Comparison of ENCODE assay signal across 19 cellular contexts in genomic region chr19:17347877-17348276, GRCh38. TPM values are rescaled to one million over a fixed set of nuclear protein-coding genes. Genes with fewer than 3 reads are reported as not detected.
DNase-seq lines count a peak whose midpoint lies in the region; ATAC-seq, FAIRE-seq and TF ChIP-seq lines count a peak whose summit lies in the region.
"Had no signal": no experiment of that assay in that cellular context is flagged by ENCODE, and none has a peak within 500 bp of the region (broad histone marks: within the 10 kb centered on the region; RNA-seq: fewer than 3 reads in every experiment).

No MANE protein-coding gene starts in this region.

- H3K4me2 ChIP-seq in endothelial cell of umbilical vein (ENCODE audit: insufficient read depth, low read length): no peak overlapping the region
- no peak overlapping the region for H3K4me2 ChIP-seq in osteoblast (ENCODE audit: insufficient read depth, low read length)

- no peak for FAIRE-seq in endothelial cell of umbilical vein (lab: Jason Lieb, UNC)
- FAIRE-seq: GM12892, HTR-8/SVneo had no signal

- no peaks in the 10 kb centered on the region for H3K9me3 Mint-ChIP-seq in activated T-cell treated with anti-CD3 and anti-CD28 coated beads, Interleukin-2, amount 50 U/mL, for 24 hours
- no peaks in the 10 kb centered on the region for H3K9me3 Mint-ChIP-seq in activated CD4-positive, alpha-beta T cell treated with anti-CD3 and anti-CD28 coated beads for 36 hours (ENCODE audit: low read depth)
- H3K9me3 Mint-ChIP-seq: activated CD8-positive, alpha-beta T cell treated with anti-CD3 and anti-CD28 coated beads for 36 hours; activated naive CD8-positive, alpha-beta T cell treated with anti-CD3 and anti-CD28 coated beads, Interleukin-2, amount 50 U/mL, for 24 hours; natural killer cell had no signal

- H3K27me3 Mint-ChIP-seq in activated T-cell treated with anti-CD3 and anti-CD28 coated beads, Interleukin-2, amount 50 U/mL, for 24 hours: peaks cover 37% of the 10 kb centered on the region
- H3K27me3 Mint-ChIP-seq in activated CD4-positive, alpha-beta T cell treated with anti-CD3 and anti-CD28 coated beads for 36 hours: peaks cover 19% of the 10 kb centered on the region

- dilution Hi-C loops in endothelial cell of umbilical vein (cut with MboI; ENCODE audit: extremely low pct_ligation_motif_present, low sequenced_read_pairs): no loop called here

- no TSS peak for BruUV-seq in endothelial cell of umbilical vein (replicated peaks; lab: Mats Ljungman, UMichigan)

- no peak overlapping the region for H3K4me3 Mint-ChIP-seq in activated T-cell treated with anti-CD3 and anti-CD28 coated beads, Interleukin-2, amount 50 U/mL, for 24 hours
- H3K4me3 Mint-ChIP-seq in activated CD4-positive, alpha-beta T cell treated with anti-CD3 and anti-CD28 coated beads for 36 hours: no peak overlapping the region
- H3K4me3 Mint-ChIP-seq: activated CD8-positive, alpha-beta T cell treated with anti-CD3 and anti-CD28 coated beads for 36 hours; activated naive CD8-positive, alpha-beta T cell treated with anti-CD3 and anti-CD28 coated beads, Interleukin-2, amount 50 U/mL, for 24 hours; B cell; natural killer cell had no signal

- peaks cover 5 to 32% of the 10 kb centered on the region in 2 donors for H3K4me1 ChIP-seq in ascending aorta
- H3K4me1 ChIP-seq in endothelial cell of umbilical vein (ENCODE audit: control insufficient read depth, extremely low read depth, insufficient read depth, low read length): peaks cover 32% of the 10 kb centered on the region
- H3K4me1 ChIP-seq in osteoblast (ENCODE audit: insufficient read depth, low read length): peaks cover 10% of the 10 kb centered on the region
- peaks cover 0 to 34% (median 3%) of the 10 kb centered on the region in 4 donors for H3K4me1 ChIP-seq in tibial nerve

- H3K9me3 ChIP-seq in ascending aorta: no peaks in the 10 kb centered on the region
- no peaks in the 10 kb centered on the region for H3K9me3 ChIP-seq in endothelial cell of umbilical vein (replicated peaks; ENCODE audit: control insufficient read depth, insufficient read depth, low read length)
- H3K9me3 ChIP-seq in osteoblast (ENCODE audit: low read depth, low read length): no peaks in the 10 kb centered on the region
- H3K9me3 ChIP-seq in tibial nerve: no peaks in the 10 kb centered on the region

- H3K4me1 Mint-ChIP-seq in activated T-cell treated with anti-CD3 and anti-CD28 coated beads, Interleukin-2, amount 50 U/mL, for 24 hours (ENCODE audit: low read depth): peaks cover 10% of the 10 kb centered on the region
- H3K4me1 Mint-ChIP-seq in activated CD4-positive, alpha-beta T cell treated with anti-CD3 and anti-CD28 coated beads for 36 hours: peaks cover 8% of the 10 kb centered on the region

- POLR2A ChIA-PET in endothelial cell of umbilical vein (lab: Charles Lee): no interaction called here
- POLR2A ChIA-PET in activated CD4-positive, alpha-beta T cell treated with anti-CD3 and anti-CD28 coated beads for 36 hours (lab: Charles Lee): no interaction called here

- no peak for DNase-seq in ascending aorta (ENCODE audit: low spot score in 2 of 2)
- DNase-seq in endothelial cell of umbilical vein (ENCODE audit: low read depth, low spot score): no peak
- peak; percentile 35 for DNase-seq in osteoblast (ENCODE audit: insufficient read length, low spot score, missing footprints)
- no peak for DNase-seq in tibial nerve (ENCODE audit: low spot score in 2 of 2)
- DNase-seq in activated T-cell treated with anti-CD3 and anti-CD28 coated beads, Interleukin-2, amount 50 U/mL, for 24 hours: no peak
- DNase-seq in activated CD4-positive, alpha-beta T cell treated with anti-CD3 and anti-CD28 coated beads for 36 hours: no peak
- DNase-seq in KBM-7: no peak
- DNase-seq: activated CD8-positive, alpha-beta T cell treated with anti-CD3 and anti-CD28 coated beads for 36 hours; activated naive CD8-positive, alpha-beta T cell treated with anti-CD3 and anti-CD28 coated beads, Interleukin-2, amount 50 U/mL, for 24 hours; central memory CD4-positive, alpha-beta T cell; DMS 273 treated with DMSO at 0.1 percent for 48 hours; foreskin fibroblast; GF-D8; natural killer cell; NCI-H226 had no signal

- 59 to 73% methylated on average over 2 of the region's 2 CpGs for WGBS in tibial nerve, 2 donors

- in situ Hi-C loops in KBM-7 (cut with MboI; ENCODE audit: low pct_unique_long_range_greater_than_20kb, low sequenced_read_pairs): no loop called here

- H4K20me1 ChIP-seq in endothelial cell of umbilical vein (replicated peaks; ENCODE audit: control insufficient read depth, extremely low read depth, insufficient read depth, low read length) (no peaks in the 10 kb centered on the region), osteoblast (ENCODE audit: insufficient read depth, low read length) (no peaks in the 10 kb centered on the region)

- H2AFZ ChIP-seq in endothelial cell of umbilical vein (ENCODE audit: low read depth, low read length) (no peak overlapping the region), osteoblast (ENCODE audit: low read length) (no peak overlapping the region)

- H3K9me1 ChIP-seq in endothelial cell of umbilical vein (replicated peaks; ENCODE audit: control insufficient read depth, extremely low read depth, insufficient read depth, low read length): no peaks in the 10 kb centered on the region

- H3K79me2 ChIP-seq in endothelial cell of umbilical vein (ENCODE audit: control insufficient read depth, insufficient read depth, low read length) (no peaks in the 10 kb centered on the region), osteoblast (ENCODE audit: insufficient read depth, low read length) (no peaks in the 10 kb centered on the region)

- H3K36me3 Mint-ChIP-seq in activated T-cell treated with anti-CD3 and anti-CD28 coated beads, Interleukin-2, amount 50 U/mL, for 24 hours (ENCODE audit: low read depth): peaks cover 6% of the 10 kb centered on the region
- peaks cover 4% of the 10 kb centered on the region for H3K36me3 Mint-ChIP-seq in activated CD4-positive, alpha-beta T cell treated with anti-CD3 and anti-CD28 coated beads for 36 hours (ENCODE audit: low read depth)
- H3K36me3 Mint-ChIP-seq: natural killer cell had no signal

- intact Hi-C loops in ascending aorta (cut with DNase I) (loop anchor here (2.0 kb wide), 1 partner anchor 121 kb away; no protein-coding TSS in a partner anchor), endothelial cell of umbilical vein (cut with micrococcal nuclease) (loop anchor here (2.0 kb wide), 1 partner anchor 55 kb away; no protein-coding TSS in a partner anchor)
- intact Hi-C loops in activated CD4-positive, alpha-beta T cell treated with anti-CD3 and anti-CD28 coated beads for 36 hours (cut with DNase I, micrococcal nuclease): no loop called here

- no peak overlapping the region for H3K27ac Mint-ChIP-seq in activated T-cell treated with anti-CD3 and anti-CD28 coated beads, Interleukin-2, amount 50 U/mL, for 24 hours
- H3K27ac Mint-ChIP-seq in activated CD4-positive, alpha-beta T cell treated with anti-CD3 and anti-CD28 coated beads for 36 hours: no peak overlapping the region
- H3K27ac Mint-ChIP-seq: activated CD8-positive, alpha-beta T cell treated with anti-CD3 and anti-CD28 coated beads for 36 hours; activated naive CD8-positive, alpha-beta T cell treated with anti-CD3 and anti-CD28 coated beads, Interleukin-2, amount 50 U/mL, for 24 hours; B cell; natural killer cell had no signal

- peaks cover 0 to 3% of the 10 kb centered on the region in 2 donors for H3K36me3 ChIP-seq in ascending aorta
- H3K36me3 ChIP-seq in endothelial cell of umbilical vein (ENCODE audit: control insufficient read depth in 2 of 2, extremely low read depth in 1 of 2, insufficient read depth in 2 of 2, low read length in 2 of 2): no peaks in the 10 kb centered on the region
- no peaks in the 10 kb centered on the region for H3K36me3 ChIP-seq in osteoblast (ENCODE audit: insufficient read depth, low read length)
- peaks cover 0 to 9% (median 0%) of the 10 kb centered on the region in 3 donors for H3K36me3 ChIP-seq in tibial nerve

- no peak overlapping the region for H3K4me3 ChIP-seq in ascending aorta
- H3K4me3 ChIP-seq in endothelial cell of umbilical vein (replicated peaks in 1 of 3; ENCODE audit: insufficient read depth in 1 of 3, low read depth in 1 of 3, low read length in 3 of 3): no peak overlapping the region
- no peak overlapping the region for H3K4me3 ChIP-seq in osteoblast (ENCODE audit: insufficient read depth, low read length)
- H3K4me3 ChIP-seq in tibial nerve: no peak overlapping the region

- TF ChIP-seq EP300 in tibial nerve (IDR thresholded peaks at IDR 0.05): no peak

- TF ChIP-seq CTCF in ascending aorta (IDR thresholded peaks at IDR 0.05) (no peak), endothelial cell of umbilical vein (IDR thresholded peaks at IDR 0.05; ENCODE audit: extremely low read depth in 1 of 2, insufficient read depth in 1 of 2, low read depth in 1 of 2, low read length in 2 of 2) (no peak), osteoblast (IDR thresholded peaks at IDR 0.05; ENCODE audit: extremely low read depth, low read depth, low read length) (no peak), tibial nerve (IDR thresholded peaks at IDR 0.05) (no peak)

- CTCF ChIA-PET in endothelial cell of umbilical vein (lab: Charles Lee): interaction anchor here (0.7 to 7.0 kb wide), 9 partner anchors 28 to 118 kb away, joined by 3 to 180 read pairs (median 3); partner anchors contain the start of genes BST2 and PLVAP
- CTCF ChIA-PET in activated CD4-positive, alpha-beta T cell treated with anti-CD3 and anti-CD28 coated beads for 36 hours (lab: Charles Lee): interaction anchor here (1.1 to 1.2 kb wide), 3 partner anchors 10 to 41 kb away, joined by 3 to 5 read pairs (median 3); no protein-coding TSS in a partner anchor

- TF ChIP-seq POLR2A in endothelial cell of umbilical vein (IDR thresholded peaks at IDR 0.05; ENCODE audit: low read depth, low read length) (no peak), tibial nerve (IDR thresholded peaks at IDR 0.05) (no peak)

- H3K9ac ChIP-seq in endothelial cell of umbilical vein (replicated peaks; ENCODE audit: extremely low read depth, insufficient read depth, low read length): peak overlapping the region; percentile 6

- H3K27ac ChIP-seq in ascending aorta: peak overlapping the region; percentile 87 to 90
- peak overlapping the region; percentile 53 for H3K27ac ChIP-seq in endothelial cell of umbilical vein (ENCODE audit: insufficient read depth, low read depth, low read length)
- no peak overlapping the region for H3K27ac ChIP-seq in osteoblast (ENCODE audit: low read depth, low read length)
- peak overlapping the region in 3 of 4 donors; percentile 20 to 78 (median 69) for H3K27ac ChIP-seq in tibial nerve
- H3K27ac ChIP-seq: VCaP had no signal

- ATAC-seq in activated CD4-positive, alpha-beta T cell treated with anti-CD3 and anti-CD28 coated beads for 36 hours: no peak
- ATAC-seq: activated CD8-positive, alpha-beta T cell treated with anti-CD3 and anti-CD28 coated beads for 36 hours; activated naive CD8-positive, alpha-beta T cell treated with anti-CD3 and anti-CD28 coated beads, Interleukin-2, amount 50 U/mL, for 24 hours; natural killer cell had no signal

- no peaks in the 10 kb centered on the region for H3K27me3 ChIP-seq in ascending aorta
- H3K27me3 ChIP-seq in endothelial cell of umbilical vein (ENCODE audit: control insufficient read depth in 2 of 2, insufficient read depth in 2 of 2, low read length in 2 of 2): no peaks in the 10 kb centered on the region
- peaks cover 6% of the 10 kb centered on the region for H3K27me3 ChIP-seq in osteoblast (ENCODE audit: insufficient read depth, low read length)
- H3K27me3 ChIP-seq in tibial nerve: peaks cover 0 to 17% of the 10 kb centered on the region in 2 donors

RNA-seq across cellular contexts. Expression of gene GTPBP3, which starts 10.5 kb away (rescaled TPM):
- total RNA-seq in ascending aorta: 256 TPM
- 28.1 and 34.7 TPM in 2 replicates for total RNA-seq in endothelial cell of umbilical vein
- 12.7 and 15.4 TPM in 2 replicates for polyA plus RNA-seq in endothelial cell of umbilical vein
- 8.9 and 10.7 TPM in 2 replicates for polyA plus RNA-seq in endothelial cell of umbilical vein (2011; cell fraction: cytosol; rRNA removed)
- polyA plus RNA-seq in endothelial cell of umbilical vein (2011; cell fraction: nucleus; rRNA removed): 36.9 and 38.8 TPM in 2 replicates
- polyA plus RNA-seq in endothelial cell of umbilical vein (2012): 11.6 and 12.1 TPM in 2 replicates
- 6.9 and 7.3 TPM in 2 replicates for polyA minus RNA-seq in endothelial cell of umbilical vein
- 40.6 TPM for polyA minus RNA-seq in endothelial cell of umbilical vein (2011; cell fraction: cytosol; rRNA and poly(A)+ RNA removed)
- polyA minus RNA-seq in endothelial cell of umbilical vein (2011; cell fraction: nucleus; rRNA and poly(A)+ RNA removed): 10.6 and 18.5 TPM in 2 replicates
- 10.9 and 14.7 TPM in 2 replicates for total RNA-seq in osteoblast
- 10 to 100 TPM; 15.9 to 59.4 (median 28.8) TPM for total RNA-seq in tibial nerve
- 10 to 100 TPM; 37.3 to 39.8 TPM for total RNA-seq in activated CD4-positive, alpha-beta T cell treated with anti-CD3 and anti-CD28 coated beads for 36 hours

RNA-seq across cellular contexts. Expression of gene ANO8, which starts 13.2 kb away (rescaled TPM):
- total RNA-seq in ascending aorta (34.8 TPM), endothelial cell of umbilical vein (6.8 and 7.5 TPM in 2 replicates), osteoblast (5.1 and 7.4 TPM in 2 replicates), tibial nerve (10 to 100 TPM; 10.7 to 23.1 (median 13.3) TPM)
- 3.5 and 3.8 TPM in 2 replicates for polyA plus RNA-seq in endothelial cell of umbilical vein
- polyA plus RNA-seq in endothelial cell of umbilical vein (2011; cell fraction: cytosol; rRNA removed): 1.5 and 2.2 TPM in 2 replicates
- 17.0 and 22.7 TPM in 2 replicates for polyA plus RNA-seq in endothelial cell of umbilical vein (2011; cell fraction: nucleus; rRNA removed)
- polyA plus RNA-seq in endothelial cell of umbilical vein (2012): 2.9 and 5.6 TPM in 2 replicates
- polyA minus RNA-seq in endothelial cell of umbilical vein: 3.8 and 5.0 TPM in 2 replicates
- polyA minus RNA-seq in endothelial cell of umbilical vein (2011; cell fraction: cytosol; rRNA and poly(A)+ RNA removed): 4.6 TPM
- polyA minus RNA-seq in endothelial cell of umbilical vein (2011; cell fraction: nucleus; rRNA and poly(A)+ RNA removed): 6.3 and 7.8 TPM in 2 replicates
- 1 to 10 TPM; 4.2 to 4.8 TPM for total RNA-seq in activated CD4-positive, alpha-beta T cell treated with anti-CD3 and anti-CD28 coated beads for 36 hours

RNA-seq across cellular contexts. Expression of gene PLVAP, which starts 29.3 kb away (rescaled TPM):
- total RNA-seq in ascending aorta: 378 TPM
- total RNA-seq in endothelial cell of umbilical vein: 5.7 and 11.1 TPM in 2 replicates
- 16.9 and 19.9 TPM in 2 replicates for polyA plus RNA-seq in endothelial cell of umbilical vein
- 9.7 and 12.9 TPM in 2 replicates for polyA plus RNA-seq in endothelial cell of umbilical vein (2011; cell fraction: cytosol; rRNA removed)
- polyA plus RNA-seq in endothelial cell of umbilical vein (2011; cell fraction: nucleus; rRNA removed): 5.5 and 6.7 TPM in 2 replicates
- polyA plus RNA-seq in endothelial cell of umbilical vein (2012): 1.5 and 1.6 TPM in 2 replicates
- polyA minus RNA-seq in endothelial cell of umbilical vein: 10.7 and 12.5 TPM in 2 replicates
- polyA minus RNA-seq in endothelial cell of umbilical vein (2011; cell fraction: cytosol; rRNA and poly(A)+ RNA removed): not detected
- 3.4 and 6.1 TPM in 2 replicates for polyA minus RNA-seq in endothelial cell of umbilical vein (2011; cell fraction: nucleus; rRNA and poly(A)+ RNA removed)
- total RNA-seq in osteoblast: not detected in 2 replicates
- total RNA-seq in tibial nerve: 100 to 1,000 TPM in 1 of 4 donors, 10 to 100 TPM in 3; 21.8 to 142 (median 78.8) TPM
- total RNA-seq in activated CD4-positive, alpha-beta T cell treated with anti-CD3 and anti-CD28 coated beads for 36 hours: not detected
- total RNA-seq: activated CD8-positive, alpha-beta T cell treated with anti-CD3 and anti-CD28 coated beads for 36 hours; B cell had no signal

RNA-seq across cellular contexts. Expression of gene DDA1, which starts 38.5 kb away (rescaled TPM):
- total RNA-seq in ascending aorta: 15.8 TPM
- total RNA-seq in endothelial cell of umbilical vein: 64.7 and 81.1 TPM in 2 replicates
- 52.9 and 60.5 TPM in 2 replicates for polyA plus RNA-seq in endothelial cell of umbilical vein
- polyA plus RNA-seq in endothelial cell of umbilical vein (2011; cell fraction: cytosol; rRNA removed): 66.6 and 82.4 TPM in 2 replicates
- 37.3 and 47.4 TPM in 2 replicates for polyA plus RNA-seq in endothelial cell of umbilical vein (2011; cell fraction: nucleus; rRNA removed)
- polyA plus RNA-seq in endothelial cell of umbilical vein (2012): 86.1 and 109 TPM in 2 replicates
- polyA minus RNA-seq in endothelial cell of umbilical vein: 20.5 and 28.8 TPM in 2 replicates
- polyA minus RNA-seq in endothelial cell of umbilical vein (2011; cell fraction: cytosol; rRNA and poly(A)+ RNA removed): 9.4 TPM
- 7.0 and 8.0 TPM in 2 replicates for polyA minus RNA-seq in endothelial cell of umbilical vein (2011; cell fraction: nucleus; rRNA and poly(A)+ RNA removed)
- total RNA-seq in osteoblast: 8.5 and 11.6 TPM in 2 replicates
- total RNA-seq in tibial nerve: 10 to 100 TPM in 1 of 4 donors, 1 to 10 TPM in 3; 5.7 to 14.7 (median 7.8) TPM
- total RNA-seq in activated CD4-positive, alpha-beta T cell treated with anti-CD3 and anti-CD28 coated beads for 36 hours: 10 to 100 TPM; 26.2 to 39.6 TPM

RNA-seq across cellular contexts. Expression of gene MRPL34, which starts 42.2 kb away (rescaled TPM):
- total RNA-seq in ascending aorta (98.9 TPM), endothelial cell of umbilical vein (55.7 and 61.6 TPM in 2 replicates), osteoblast (21.8 and 40.5 TPM in 2 replicates), tibial nerve (100 to 1,000 TPM; 143 to 187 (median 175) TPM)
- 45.5 and 50.1 TPM in 2 replicates for polyA plus RNA-seq in endothelial cell of umbilical vein
- polyA plus RNA-seq in endothelial cell of umbilical vein (2011; cell fraction: cytosol; rRNA removed): 33.3 and 35.2 TPM in 2 replicates
- polyA plus RNA-seq in endothelial cell of umbilical vein (2011; cell fraction: nucleus; rRNA removed): 16.4 and 17.3 TPM in 2 replicates
- 50.1 and 66.2 TPM in 2 replicates for polyA plus RNA-seq in endothelial cell of umbilical vein (2012)
- 16.6 and 19.2 TPM in 2 replicates for polyA minus RNA-seq in endothelial cell of umbilical vein
- 71.4 TPM for polyA minus RNA-seq in endothelial cell of umbilical vein (2011; cell fraction: cytosol; rRNA and poly(A)+ RNA removed)
- 4.9 and 5.1 TPM in 2 replicates for polyA minus RNA-seq in endothelial cell of umbilical vein (2011; cell fraction: nucleus; rRNA and poly(A)+ RNA removed)
- 10 to 100 TPM; 72.0 to 88.6 TPM for total RNA-seq in activated CD4-positive, alpha-beta T cell treated with anti-CD3 and anti-CD28 coated beads for 36 hours

Comparison
In these comparisons a context has a peak if more than half of its experiments do, and no peak if none do; other contexts are left out.
1. intact Hi-C loops: an anchor here in ascending aorta (2.0 kb wide) and endothelial cell of umbilical vein (2.0 kb wide); none called in activated CD4-positive, alpha-beta T cell treated with anti-CD3 and anti-CD28 coated beads for 36 hours.